9 cellular contexts compared by ENCODE assay signal in the genomic region with DNA sequence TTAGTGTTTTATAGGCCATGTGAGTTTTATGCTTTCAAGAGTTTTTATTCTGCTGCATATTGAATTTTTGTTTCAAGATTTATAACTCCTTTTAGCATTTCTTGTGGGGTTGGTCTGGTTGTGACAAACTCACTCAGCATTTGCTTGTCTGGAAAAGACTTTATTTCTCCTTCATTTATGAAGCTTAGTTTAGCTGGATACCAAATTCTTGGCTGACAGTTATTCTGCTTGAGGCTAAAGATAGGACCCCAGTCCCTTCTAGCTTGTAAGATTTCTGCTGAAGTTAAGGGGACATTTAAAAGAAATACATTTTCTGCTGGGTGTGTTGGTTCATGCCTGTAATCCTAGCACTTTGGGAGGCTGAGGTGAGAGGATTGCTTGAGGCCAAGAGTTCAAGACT. TPM values are rescaled to one million over a fixed set of nuclear protein-coding genes. Genes with fewer than 3 reads are reported as not detected.
"Had no signal": no experiment of that assay in that cellular context is flagged by ENCODE, and none has a peak within 500 bp of the region (broad histone marks: within the 10 kb centered on the region; RNA-seq: fewer than 3 reads in every experiment).

No MANE protein-coding gene starts in this region.

- H3K27ac ChIP-seq: GM23248, HL-60 had no signal

- H3K36me3 ChIP-seq: HAP-1 had no signal

- H3K9ac ChIP-seq: GM23248 had no signal

- H2AFZ ChIP-seq: GM23248 had no signal

- H3K27ac Mint-ChIP-seq: HFFc6 had no signal

- H3K4me3 Mint-ChIP-seq: HFFc6 had no signal

- DNase-seq: GM23248, GOT3, H7, HFFc6, IMR-90, KBM-7 had no signal

- H3K4me3 ChIP-seq: GM23248, HAP-1 had no signal

- H3K9me3 Mint-ChIP-seq: HFFc6 had no signal

- H3K4me1 ChIP-seq: HAP-1 had no signal

- ATAC-seq: HCT116 had no signal

RNA-seq across cellular contexts. Expression of gene IQGAP2, which starts 36.8 kb away (rescaled TPM):
- total RNA-seq: GM23248 had no signal
